21 cellular contexts compared by ENCODE assay signal in the genomic region with DNA sequence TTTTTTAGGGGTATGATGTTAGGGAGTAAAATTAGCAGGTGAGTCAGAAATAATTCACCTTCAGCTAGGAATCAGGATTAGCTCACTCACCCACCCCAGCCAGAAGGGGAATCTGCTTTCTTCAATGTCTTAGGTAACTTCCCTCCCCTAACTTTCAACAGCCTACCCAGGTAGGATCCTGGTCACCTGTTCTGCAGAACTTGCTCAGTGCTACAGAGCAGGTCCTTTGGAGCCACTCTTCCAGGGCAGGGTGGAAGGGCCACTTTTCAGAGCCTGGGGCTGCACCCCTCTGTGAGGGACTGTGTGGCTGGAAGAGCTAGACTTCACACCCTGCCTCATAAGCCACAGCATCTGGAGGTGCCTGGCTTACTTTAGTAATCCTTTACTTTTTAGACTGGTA. TPM values are rescaled to one million over a fixed set of nuclear protein-coding genes. Genes with fewer than 3 reads are reported as not detected.
DNase-seq lines count a peak whose midpoint lies in the region; ATAC-seq and TF ChIP-seq lines count a peak whose summit lies in the region.
"Had no signal": no experiment of that assay in that cellular context is flagged by ENCODE, and none has a peak within 500 bp of the region (broad histone marks: within the 10 kb centered on the region; RNA-seq: fewer than 3 reads in every experiment).

No MANE protein-coding gene starts in this region.

- POLR2A ChIA-PET in naive thymus-derived CD4-positive, alpha-beta T cell (lab: Charles Lee): no interaction called here

- H3K9me3 Mint-ChIP-seq in CD4-positive, CD25-positive, alpha-beta regulatory T cell: no peaks in the 10 kb centered on the region
- no peaks in the 10 kb centered on the region for H3K9me3 Mint-ChIP-seq in central memory CD8-positive, alpha-beta T cell
- H3K9me3 Mint-ChIP-seq in naive thymus-derived CD4-positive, alpha-beta T cell: peaks cover 0 to 2% (median 0%) of the 10 kb centered on the region in 11 donors
- H3K9me3 Mint-ChIP-seq in chondrocyte (ENCODE audit: low read depth): peaks cover 3% of the 10 kb centered on the region
- H3K9me3 Mint-ChIP-seq: CD8-positive, alpha-beta memory T cell; stimulated activated naive CD8-positive, alpha-beta T cell treated with anti-CD3 and anti-CD28 coated beads, Interleukin-15, Interleukin-2, amounts not matched to agents 100 ng/mL and 50 ng/mL, for 24 hours had no signal

- no peaks in the 10 kb centered on the region for H3K27me3 Mint-ChIP-seq in CD4-positive, CD25-positive, alpha-beta regulatory T cell
- H3K27me3 Mint-ChIP-seq in central memory CD8-positive, alpha-beta T cell: no peaks in the 10 kb centered on the region
- H3K27me3 Mint-ChIP-seq in naive thymus-derived CD4-positive, alpha-beta T cell: no peaks in the 10 kb centered on the region
- no peaks in the 10 kb centered on the region for H3K27me3 Mint-ChIP-seq in chondrocyte (ENCODE audit: low read depth)
- H3K27me3 Mint-ChIP-seq: CD8-positive, alpha-beta memory T cell; stimulated activated naive CD8-positive, alpha-beta T cell treated with anti-CD3 and anti-CD28 coated beads, Interleukin-15, Interleukin-2, amounts not matched to agents 100 ng/mL and 50 ng/mL, for 24 hours had no signal

- no peak overlapping the region for H3K4me3 ChIP-seq in CD4-positive, CD25-positive, alpha-beta regulatory T cell (ENCODE audit: low read depth, low read length)
- peak overlapping the region; percentile 69 for H3K4me3 ChIP-seq in GM12865 (ENCODE audit: low read depth, low read length)
- H3K4me3 ChIP-seq in naive thymus-derived CD4-positive, alpha-beta T cell (ENCODE audit: low read length): no peak overlapping the region
- H3K4me3 ChIP-seq: hepatocyte, SJSA1 had no signal

- H3K36me3 Mint-ChIP-seq in CD4-positive, CD25-positive, alpha-beta regulatory T cell: peaks cover 32% of the 10 kb centered on the region
- peaks cover 13% of the 10 kb centered on the region for H3K36me3 Mint-ChIP-seq in central memory CD8-positive, alpha-beta T cell (ENCODE audit: insufficient read depth)
- H3K36me3 Mint-ChIP-seq in naive thymus-derived CD4-positive, alpha-beta T cell: peaks cover 0 to 35% (median 12%) of the 10 kb centered on the region in 5 donors
- H3K36me3 Mint-ChIP-seq in chondrocyte (ENCODE audit: low read depth): peaks cover 4% of the 10 kb centered on the region

- no peak overlapping the region for H3K27ac ChIP-seq in CD4-positive, CD25-positive, alpha-beta regulatory T cell (ENCODE audit: insufficient read depth, low read length, poor library complexity, severe bottlenecking)
- H3K27ac ChIP-seq in naive thymus-derived CD4-positive, alpha-beta T cell (ENCODE audit: low read depth, low read length): no peak overlapping the region
- H3K27ac ChIP-seq: hepatocyte, SJSA1 had no signal

- ATAC-seq in CD4-positive, CD25-positive, alpha-beta regulatory T cell (ENCODE audit: low read depth in 2 of 2): no peak
- ATAC-seq in central memory CD8-positive, alpha-beta T cell (replicated peaks; ENCODE audit: extremely low read depth, poor library complexity, severe bottlenecking): no peak
- no peak for ATAC-seq in naive thymus-derived CD4-positive, alpha-beta T cell
- ATAC-seq in GM18498 (IDR thresholded peaks at IDR 0.05; ENCODE audit: unreplicated experiment) (no peak), GM21619 (IDR thresholded peaks at IDR 0.05; ENCODE audit: unreplicated experiment) (no peak)
- ATAC-seq: sciatic nerve had no signal

- H3K27ac Mint-ChIP-seq in CD4-positive, CD25-positive, alpha-beta regulatory T cell: peak overlapping the region; percentile 14 to 51 (median 42)
- H3K27ac Mint-ChIP-seq in central memory CD8-positive, alpha-beta T cell (ENCODE audit: low read depth): peak overlapping the region; percentile 78
- H3K27ac Mint-ChIP-seq in naive thymus-derived CD4-positive, alpha-beta T cell: peak overlapping the region; percentile 8 to 91 (median 44)
- no peak overlapping the region for H3K27ac Mint-ChIP-seq in chondrocyte (ENCODE audit: unreplicated experiment)

- peaks cover 14% of the 10 kb centered on the region for H3K4me1 ChIP-seq in CD4-positive, CD25-positive, alpha-beta regulatory T cell (ENCODE audit: control insufficient read depth, insufficient read depth, low read length, poor library complexity, severe bottlenecking)
- peaks cover 14% of the 10 kb centered on the region in 2 donors for H3K4me1 ChIP-seq in naive thymus-derived CD4-positive, alpha-beta T cell (ENCODE audit: control insufficient read depth in 2 of 2, insufficient read depth in 2 of 2, low read length in 2 of 2)
- H3K4me1 ChIP-seq: SJSA1 had no signal

- H3K36me3 ChIP-seq in CD4-positive, CD25-positive, alpha-beta regulatory T cell (ENCODE audit: control insufficient read depth, insufficient read depth, low read length): peaks cover 36% of the 10 kb centered on the region
- peaks cover 0 to 26% (median 4%) of the 10 kb centered on the region in 3 experiments for H3K36me3 ChIP-seq in naive thymus-derived CD4-positive, alpha-beta T cell (ENCODE audit: control insufficient read depth in 2 of 3, insufficient read depth in 3 of 3, low read length in 3 of 3)

- no peaks in the 10 kb centered on the region for H3K27me3 ChIP-seq in CD4-positive, CD25-positive, alpha-beta regulatory T cell (ENCODE audit: control insufficient read depth, insufficient read depth, low read length)
- no peaks in the 10 kb centered on the region for H3K27me3 ChIP-seq in naive thymus-derived CD4-positive, alpha-beta T cell (ENCODE audit: control insufficient read depth in 2 of 2, insufficient read depth in 2 of 2, low read length in 2 of 2)
- H3K27me3 ChIP-seq: hepatocyte, SJSA1 had no signal

- TF ChIP-seq CTCF in GM12865 (IDR thresholded peaks at IDR 0.05; ENCODE audit: insufficient read depth, low read depth, low read length, missing control alignments) (no peak), chondrocyte (IDR thresholded peaks at IDR 0.05) (no peak)

- CTCF ChIA-PET in naive thymus-derived CD4-positive, alpha-beta T cell (lab: Charles Lee): no interaction called here

- DNase-seq in CD4-positive, CD25-positive, alpha-beta regulatory T cell: no peak
- DNase-seq in GM12865 (ENCODE audit: low read depth) (no peak), chondrocyte (ENCODE audit: low spot score) (no peak), AG08395 (ENCODE audit: low spot score) (no peak)
- DNase-seq in central memory CD8-positive, alpha-beta T cell (ENCODE audit: low spot score in 2 of 2): no peak
- no peak for DNase-seq in naive thymus-derived CD4-positive, alpha-beta T cell
- DNase-seq: activated CD4-positive, alpha-beta T cell treated with anti-CD3 and anti-CD28 coated beads for 1 hour; activated naive CD4-positive, alpha-beta T cell; CD8-positive, alpha-beta memory T cell; Karpas-422; NCI-H1105; occipital lobe; OCI-M1; T-helper 9 cell had no signal

- no peaks in the 10 kb centered on the region for H3K9me3 ChIP-seq in CD4-positive, CD25-positive, alpha-beta regulatory T cell (ENCODE audit: control insufficient read depth in 2 of 2, low read length in 2 of 2)
- no peaks in the 10 kb centered on the region for H3K9me3 ChIP-seq in naive thymus-derived CD4-positive, alpha-beta T cell (ENCODE audit: control insufficient read depth in 2 of 3, low read length in 3 of 3)
- H3K9me3 ChIP-seq: SJSA1 had no signal

- H3K4me3 Mint-ChIP-seq in CD4-positive, CD25-positive, alpha-beta regulatory T cell: peak overlapping the region in 1 of 4 donors; percentile 49
- no peak overlapping the region for H3K4me3 Mint-ChIP-seq in central memory CD8-positive, alpha-beta T cell
- peak overlapping the region in 3 of 10 donors; percentile 4 to 23 (median 16) for H3K4me3 Mint-ChIP-seq in naive thymus-derived CD4-positive, alpha-beta T cell
- no peak overlapping the region for H3K4me3 Mint-ChIP-seq in chondrocyte (ENCODE audit: unreplicated experiment)
- H3K4me3 Mint-ChIP-seq: stimulated activated naive CD8-positive, alpha-beta T cell treated with anti-CD3 and anti-CD28 coated beads, Interleukin-15, Interleukin-2, amounts not matched to agents 100 ng/mL and 50 ng/mL, for 24 hours had no signal

- peaks cover 43 to 70% (median 65%) of the 10 kb centered on the region in 4 donors for H3K4me1 Mint-ChIP-seq in CD4-positive, CD25-positive, alpha-beta regulatory T cell
- peaks cover 59% of the 10 kb centered on the region for H3K4me1 Mint-ChIP-seq in central memory CD8-positive, alpha-beta T cell
- peaks cover 50 to 79% (median 68%) of the 10 kb centered on the region in 7 donors for H3K4me1 Mint-ChIP-seq in naive thymus-derived CD4-positive, alpha-beta T cell
- H3K4me1 Mint-ChIP-seq in chondrocyte (ENCODE audit: low read depth): peaks cover 7% of the 10 kb centered on the region

- intact Hi-C loops in naive thymus-derived CD4-positive, alpha-beta T cell (cut with micrococcal nuclease): no loop called here

RNA-seq across cellular contexts. Expression of a gene that starts 58.1 kb away (rescaled TPM):
- total RNA-seq in CD4-positive, CD25-positive, alpha-beta regulatory T cell: not detected
- polyA plus RNA-seq in CD4-positive, CD25-positive, alpha-beta regulatory T cell: under 1 TPM in 2 of 4 donors, not detected in 2; 0.06 to 0.32 TPM
- not detected for total RNA-seq in naive thymus-derived CD4-positive, alpha-beta T cell
- not detected for polyA plus RNA-seq in naive thymus-derived CD4-positive, alpha-beta T cell
- not detected in 3 replicates for total RNA-seq in chondrocyte
- total RNA-seq: CD8-positive, alpha-beta memory T cell; SJSA1 had no signal
- polyA plus RNA-seq: AG04450; CD8-positive, alpha-beta memory T cell had no signal
